In the genomic region with DNA sequence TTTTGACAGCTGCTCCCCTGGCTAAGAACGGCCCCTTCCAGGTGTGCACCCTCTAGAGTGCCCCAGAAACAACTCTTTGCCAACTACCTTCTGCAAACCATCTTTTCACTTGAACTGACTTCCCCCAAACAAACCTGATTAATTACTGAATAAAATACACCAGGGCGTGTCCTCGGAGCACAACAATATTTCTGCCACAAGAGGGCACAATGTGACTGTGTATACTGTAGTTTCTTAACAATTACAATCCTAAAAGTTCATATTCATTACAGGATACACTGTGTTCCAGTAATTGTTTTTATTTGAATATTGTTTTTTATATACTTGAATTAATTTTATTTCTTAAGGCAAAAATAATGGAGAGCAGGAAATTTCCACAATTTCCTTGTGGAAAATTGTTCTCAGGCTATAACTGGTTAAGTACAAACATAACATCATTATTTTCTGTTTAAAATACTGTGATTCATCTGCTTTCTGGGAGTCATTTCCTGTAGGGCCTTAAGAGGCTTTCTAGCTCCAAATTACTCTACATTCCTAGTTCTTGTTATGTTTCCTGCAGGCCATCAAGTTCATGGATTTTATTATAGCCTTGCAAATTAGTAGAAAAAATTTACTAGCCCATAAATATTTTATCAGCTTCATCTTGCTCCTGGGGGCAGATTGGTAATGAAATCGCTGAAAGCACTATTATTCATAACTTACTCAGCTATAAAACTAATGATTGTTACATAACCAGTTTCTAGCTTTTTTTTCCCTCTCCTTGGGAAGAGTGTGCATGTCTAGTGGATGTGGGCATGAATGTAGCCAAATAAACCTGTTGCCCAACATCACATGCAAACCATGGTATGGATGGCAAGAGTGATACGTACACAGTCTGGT, we compare ENCODE assay signal across 8 cellular contexts. TPM values are rescaled to one million over a fixed set of nuclear protein-coding genes. Genes with fewer than 3 reads are reported as not detected.
DNase-seq lines count a peak whose midpoint lies in the region; ATAC-seq and TF ChIP-seq lines count a peak whose summit lies in the region.

No MANE protein-coding gene starts in this region.

- peaks cover 30% of the 10 kb centered on the region for H3K36me3 Mint-ChIP-seq in HFFc6 (ENCODE audit: low read depth)
- H3K36me3 Mint-ChIP-seq in activated CD4-positive, alpha-beta T cell treated with anti-CD3 and anti-CD28 coated beads, Interleukin-2, amount 10 ng/mL, durations not matched to agents 24 days and 14 days (ENCODE audit: low read depth) = no peaks in the 10 kb centered on the region

- no peak for ATAC-seq in GM19455 (IDR thresholded peaks at IDR 0.05; ENCODE audit: unreplicated experiment)

- H3K4me1 Mint-ChIP-seq in HFFc6 (ENCODE audit: low read depth) = peaks cover 66% of the 10 kb centered on the region
- peaks cover 11% of the 10 kb centered on the region for H3K4me1 Mint-ChIP-seq in activated CD4-positive, alpha-beta T cell treated with anti-CD3 and anti-CD28 coated beads, Interleukin-2, amount 10 ng/mL, durations not matched to agents 24 days and 14 days

- no peaks in the 10 kb centered on the region for H3K36me3 ChIP-seq in effector memory CD4-positive, alpha-beta T cell (ENCODE audit: control insufficient read depth, insufficient read depth, low read length)

- peak overlapping the region; percentile 93 for H3K27ac Mint-ChIP-seq in HFFc6
- no peak overlapping the region for H3K27ac Mint-ChIP-seq in activated CD4-positive, alpha-beta T cell treated with anti-CD3 and anti-CD28 coated beads, Interleukin-2, amount 10 ng/mL, durations not matched to agents 24 days and 14 days

- peak; percentile 97 for TF ChIP-seq CTCF in HFFc6 (IDR thresholded peaks at IDR 0.05)

- peak overlapping the region; percentile 72 for H3K4me3 Mint-ChIP-seq in HFFc6
- no peak overlapping the region for H3K4me3 Mint-ChIP-seq in activated CD4-positive, alpha-beta T cell treated with anti-CD3 and anti-CD28 coated beads, Interleukin-2, amount 10 ng/mL, durations not matched to agents 24 days and 14 days

- intact Hi-C loops in activated CD4-positive, alpha-beta T cell treated with anti-CD3 and anti-CD28 coated beads, Interleukin-2, amount 10 ng/mL, durations not matched to agents 24 days and 14 days (cut with micrococcal nuclease) = loop anchor here (1.0 to 5.0 kb wide), 6 partner anchors 155 to 679 kb away; partner anchors contain the start of gene CDK19

- H3K27me3 Mint-ChIP-seq in HFFc6 (ENCODE audit: insufficient read depth) = no peaks in the 10 kb centered on the region; the same call in none of the 2 replicates
- no peaks in the 10 kb centered on the region for H3K27me3 Mint-ChIP-seq in activated CD4-positive, alpha-beta T cell treated with anti-CD3 and anti-CD28 coated beads, Interleukin-2, amount 10 ng/mL, durations not matched to agents 24 days and 14 days

- DNase-seq in COLO668 (lab: John Stamatoyannopoulos, UW; ENCODE audit: unreplicated experiment) (peak; percentile 42), HFFc6 (peak; percentile 98), NCI-H69 (lab: John Stamatoyannopoulos, UW) (peak; percentile 74), middle frontal gyrus (ENCODE audit: extremely low spot score, low spot score) (peak; percentile 73), superior temporal gyrus (ENCODE audit: extremely low spot score) (peak; percentile 95)
- DNase-seq in activated CD4-positive, alpha-beta T cell treated with anti-CD3 and anti-CD28 coated beads, Interleukin-2, amount 10 ng/mL, durations not matched to agents 24 days and 14 days = peak; percentile 86
- DNase-seq in effector memory CD4-positive, alpha-beta T cell = peak; percentile 11 to 37 (median 13)

- H3K9me3 Mint-ChIP-seq in HFFc6 = peaks cover 8% of the 10 kb centered on the region
- no peaks in the 10 kb centered on the region for H3K9me3 Mint-ChIP-seq in activated CD4-positive, alpha-beta T cell treated with anti-CD3 and anti-CD28 coated beads, Interleukin-2, amount 10 ng/mL, durations not matched to agents 24 days and 14 days

- no peaks in the 10 kb centered on the region for H3K27me3 ChIP-seq in effector memory CD4-positive, alpha-beta T cell (replicated peaks; ENCODE audit: control insufficient read depth, insufficient read depth, low read length, poor library complexity, severe bottlenecking)

- no peaks in the 10 kb centered on the region for H3K4me1 ChIP-seq in effector memory CD4-positive, alpha-beta T cell (ENCODE audit: control insufficient read depth, insufficient read depth, low read length, poor library complexity, severe bottlenecking)

- H3K4me3 ChIP-seq in effector memory CD4-positive, alpha-beta T cell (ENCODE audit: insufficient read depth, low read depth, low read length, poor library complexity, severe bottlenecking) = no peak overlapping the region

- H3K9me3 ChIP-seq in effector memory CD4-positive, alpha-beta T cell (ENCODE audit: control insufficient read depth, low read length) = no peaks in the 10 kb centered on the region

- no peak overlapping the region for H3K27ac ChIP-seq in effector memory CD4-positive, alpha-beta T cell (ENCODE audit: insufficient read depth, low read length, poor library complexity, severe bottlenecking)

RNA-seq across cellular contexts. Expression of gene SLC22A16, which starts 51.9 kb away (rescaled TPM):
- not detected for total RNA-seq in HFFc6 (2021; fragmentation: NEBNext Ultra II Directional; extraction: Animal tissue kit (Norgen Biotek cat#: 25700))
- total RNA-seq in activated CD4-positive, alpha-beta T cell treated with anti-CD3 and anti-CD28 coated beads, Interleukin-2, amount 10 ng/mL, durations not matched to agents 24 days and 14 days = not detected in 2 replicates

Comparison
In these comparisons a context has a peak if more than half of its experiments do, and no peak if none do; other contexts are left out.
1. DNase-seq: peak in every context shown above with its lines; median percentile 98 in HFFc6; 95 in superior temporal gyrus; 86 in activated CD4-positive, alpha-beta T cell treated with anti-CD3 and anti-CD28 coated beads, Interleukin-2, amount 10 ng/mL, durations not matched to agents 24 days and 14 days; 74 in NCI-H69; 73 in middle frontal gyrus; 42 in COLO668; 13 in effector memory CD4-positive, alpha-beta T cell.